1 cellular context compared by ENCODE assay signal in genomic region chr2:75582840-75583239, GRCh38.
TF ChIP-seq lines count a peak whose summit lies in the region.

No MANE protein-coding gene starts in this region.

TF ChIP-seq in HCT116, 20 proteins besides CTCF, POLR2A, EP300 and RAD21 (continued from another document):
- TF ChIP-seq REST (IDR thresholded peaks at IDR 0.05; ENCODE audit: low read depth) (peak; percentile 30), ZFX (IDR thresholded peaks at IDR 0.05) (no peak), SRF (IDR thresholded peaks at IDR 0.05; ENCODE audit: low read depth) (no peak)
